15 cellular contexts compared by ENCODE assay signal in genomic region chr1:24639881-24640280, GRCh38. TPM values are rescaled to one million over a fixed set of nuclear protein-coding genes. Genes with fewer than 3 reads are reported as not detected.
DNase-seq lines count a peak whose midpoint lies in the region; ATAC-seq and TF ChIP-seq lines count a peak whose summit lies in the region.
"Had no signal": no experiment of that assay in that cellular context is flagged by ENCODE, and none has a peak within 500 bp of the region (broad histone marks: within the 10 kb centered on the region; RNA-seq: fewer than 3 reads in every experiment).

No MANE protein-coding gene starts in this region.

- peak overlapping the region; percentile 99 for H3K27ac Mint-ChIP-seq in activated T-cell treated with anti-CD3 and anti-CD28 coated beads, Interleukin-2, amount 50 U/mL, for 24 hours

- no peaks in the 10 kb centered on the region for H3K9me3 Mint-ChIP-seq in activated T-cell treated with anti-CD3 and anti-CD28 coated beads, Interleukin-2, amount 50 U/mL, for 24 hours

- no peak for TF ChIP-seq CTCF in hepatocyte (IDR thresholded peaks at IDR 0.05; ENCODE audit: poor library complexity)

- H3K27ac ChIP-seq in substantia nigra (ENCODE audit: low read depth, low read length, poor library complexity, severe bottlenecking) (peak overlapping the region; percentile 39), hepatocyte (no peak overlapping the region)
- H3K27ac ChIP-seq: adrenal gland, colonic mucosa, ovary had no signal

- peaks cover 13% of the 10 kb centered on the region for H4K20me1 ChIP-seq in hepatocyte (ENCODE audit: insufficient read depth, poor library complexity, severe bottlenecking)

- DNase-seq in activated T-cell treated with anti-CD3 and anti-CD28 coated beads, Interleukin-2, amount 50 U/mL, for 24 hours = no peak
- no peak for DNase-seq in activated T-cell treated with anti-CD3 and anti-CD28 coated beads, Interleukin-2, amount 50 U/mL, for 48 hours
- DNase-seq in NT2/D1 (ENCODE audit: low read depth, low spot score) (no peak), substantia nigra (lab: John Stamatoyannopoulos, UW) (peak in 5 of 49 donors; percentile 3 to 53 (median 14)), hepatocyte (ENCODE audit: low spot score) (no peak), NCI-H1105 (lab: John Stamatoyannopoulos, UW) (no peak)
- DNase-seq: EL, NCI-H526, Right ventricle myocardium superior, trophoblast cell had no signal

- H3K4me1 ChIP-seq in NT2/D1 (ENCODE audit: insufficient read depth, insufficient read length) (no peaks in the 10 kb centered on the region), hepatocyte (ENCODE audit: insufficient read depth) (peaks cover 10% of the 10 kb centered on the region)
- H3K4me1 ChIP-seq: colonic mucosa had no signal

- no peaks in the 10 kb centered on the region for H3K9me2 ChIP-seq in hepatocyte (replicated peaks; ENCODE audit: insufficient read depth)

- H3K9ac ChIP-seq in NT2/D1 (ENCODE audit: insufficient read length, low read depth) = peak overlapping the region; percentile 18

- H3K4me3 Mint-ChIP-seq in activated T-cell treated with anti-CD3 and anti-CD28 coated beads, Interleukin-2, amount 50 U/mL, for 24 hours = no peak overlapping the region

- H3K4me1 Mint-ChIP-seq in activated T-cell treated with anti-CD3 and anti-CD28 coated beads, Interleukin-2, amount 50 U/mL, for 24 hours (ENCODE audit: low read depth) = peaks cover 29% of the 10 kb centered on the region

- H3K36me3 ChIP-seq in NT2/D1 (ENCODE audit: insufficient read depth, insufficient read length, low read length) (peaks cover 10% of the 10 kb centered on the region), hepatocyte (replicated peaks; ENCODE audit: insufficient read depth, low read depth) (no peaks in the 10 kb centered on the region)
- H3K36me3 ChIP-seq: adrenal gland, colonic mucosa, ovary had no signal

- WGBS in hepatocyte (ENCODE audit: low lambda C conversion rate, missing lambda C conversion rate) = 83% methylated on average over 4 of the region's 4 CpGs

- ATAC-seq in esophagus mucosa (peak; percentile 2), GM19395 (IDR thresholded peaks at IDR 0.05; ENCODE audit: unreplicated experiment) (no peak)

- no peaks in the 10 kb centered on the region for H3K27me3 Mint-ChIP-seq in activated T-cell treated with anti-CD3 and anti-CD28 coated beads, Interleukin-2, amount 50 U/mL, for 24 hours

- H3K4me3 ChIP-seq in NT2/D1 (ENCODE audit: insufficient read length, low read depth) (no peak overlapping the region), hepatocyte (no peak overlapping the region)
- H3K4me3 ChIP-seq: adrenal gland, colonic mucosa, ovary had no signal

- H3K27me3 ChIP-seq in NT2/D1 (ENCODE audit: insufficient read depth, insufficient read length) (no peaks in the 10 kb centered on the region), hepatocyte (no peaks in the 10 kb centered on the region)
- H3K27me3 ChIP-seq: adrenal gland, colonic mucosa, ovary had no signal

- H3K9me3 ChIP-seq in NT2/D1 (ENCODE audit: insufficient read depth, low read length) (no peaks in the 10 kb centered on the region), hepatocyte (ENCODE audit: low read depth) (no peaks in the 10 kb centered on the region)
- H3K9me3 ChIP-seq: adrenal gland, colonic mucosa, ovary had no signal

- no peak overlapping the region for H2AFZ ChIP-seq in hepatocyte

- peaks cover 23% of the 10 kb centered on the region for H3K36me3 Mint-ChIP-seq in activated T-cell treated with anti-CD3 and anti-CD28 coated beads, Interleukin-2, amount 50 U/mL, for 24 hours (ENCODE audit: low read depth)

- H3K4me2 ChIP-seq in hepatocyte = no peak overlapping the region

- H3K79me2 ChIP-seq in hepatocyte = peaks cover 15% of the 10 kb centered on the region

RNA-seq across cellular contexts. Expression of gene SRRM1, which starts 3.2 kb away (rescaled TPM):
- total RNA-seq in esophagus mucosa (81.3 TPM), hepatocyte (52.5 and 61.6 TPM in 2 replicates)
- polyA plus RNA-seq in hepatocyte = 84.3 and 131 TPM in 2 replicates
